9 cellular contexts compared by ENCODE assay signal in genomic region chr1:9629445-9630201, GRCh38. TPM values are rescaled to one million over a fixed set of nuclear protein-coding genes. Genes with fewer than 3 reads are reported as not detected.
DNase-seq lines count a peak whose midpoint lies in the region; ATAC-seq and TF ChIP-seq lines count a peak whose summit lies in the region.
"Had no signal": no experiment of that assay in that cellular context is flagged by ENCODE, and none has a peak within 500 bp of the region (broad histone marks: within the 10 kb centered on the region; RNA-seq: fewer than 3 reads in every experiment).

No MANE protein-coding gene starts in this region.

- H3K36me3 ChIP-seq in GM06990 (ENCODE audit: control insufficient read depth, insufficient read depth, low read length) (no peaks in the 10 kb centered on the region), mucosa of rectum (ENCODE audit: control insufficient read depth in 2 of 2, insufficient read depth in 2 of 2, low read length in 2 of 2) (no peaks in the 10 kb centered on the region), upper lobe of right lung (no peaks in the 10 kb centered on the region), brain microvascular endothelial cell (replicated peaks) (no peaks in the 10 kb centered on the region)

- H3K27ac ChIP-seq in mucosa of rectum (ENCODE audit: low read depth in 2 of 2, low read length in 2 of 2) = peak overlapping the region; percentile 46 to 72
- H3K27ac ChIP-seq in upper lobe of right lung = peak overlapping the region; percentile 71
- no peak overlapping the region for H3K27ac ChIP-seq in brain microvascular endothelial cell
- H3K27ac ChIP-seq: parathyroid adenoma had no signal

- intact Hi-C loops in upper lobe of right lung (cut with DNase I) = loop anchor here (10.0 kb wide), 1 partner anchor 235 kb away; no protein-coding TSS in a partner anchor

- peak; percentile 60 to 65 for ATAC-seq in activated T-cell treated with anti-CD3 and anti-CD28 coated beads, Interleukin-2, amount 50 U/mL, for 72 hours (replicated peaks in 1 of 2)
- peak; percentile 74 for ATAC-seq in upper lobe of right lung
- no peak for ATAC-seq in HG03460 (IDR thresholded peaks at IDR 0.05; ENCODE audit: unreplicated experiment)

- H3K4me3 ChIP-seq in GM06990 (replicated peaks; ENCODE audit: low read depth, low read length) (peak overlapping the region; percentile 63), mucosa of rectum (ENCODE audit: low read length in 2 of 2) (peak overlapping the region in 1 of 2 donors; percentile 71), upper lobe of right lung (peak overlapping the region; percentile 34), brain microvascular endothelial cell (ENCODE audit: low read depth, low read length) (no peak overlapping the region)

- H3K4me1 Mint-ChIP-seq in activated T-cell treated with anti-CD3 and anti-CD28 coated beads, Interleukin-2, amount 50 U/mL, for 72 hours (ENCODE audit: low read depth) = peaks cover 72% of the 10 kb centered on the region

- H3K9me3 Mint-ChIP-seq in activated T-cell treated with anti-CD3 and anti-CD28 coated beads, Interleukin-2, amount 50 U/mL, for 72 hours = no peaks in the 10 kb centered on the region

- peak overlapping the region; percentile 72 for H3K27ac Mint-ChIP-seq in activated T-cell treated with anti-CD3 and anti-CD28 coated beads, Interleukin-2, amount 50 U/mL, for 72 hours

- in situ Hi-C loops in brain microvascular endothelial cell (cut with HindIII; ENCODE audit: low pct_ligation_motif_present, low sequenced_read_pairs) = no loop called here

- H3K9ac ChIP-seq in mucosa of rectum (ENCODE audit: low read depth in 1 of 2, low read length in 2 of 2) = peak overlapping the region; percentile 32 to 43
- H3K9ac ChIP-seq: parathyroid adenoma had no signal

- H3K9me3 ChIP-seq in mucosa of rectum (ENCODE audit: control insufficient read depth in 2 of 2, low read length in 2 of 2) = no peaks in the 10 kb centered on the region
- no peaks in the 10 kb centered on the region for H3K9me3 ChIP-seq in upper lobe of right lung

- TF ChIP-seq CTCF in GM06990 (IDR thresholded peaks at IDR 0.05; ENCODE audit: insufficient read depth, low read length, poor library complexity, severe bottlenecking) (no peak), upper lobe of right lung (IDR thresholded peaks at IDR 0.05) (no peak), brain microvascular endothelial cell (IDR thresholded peaks at IDR 0.05; ENCODE audit: low read depth, low read length, missing control alignments) (no peak)

- peak overlapping the region; percentile 87 to 91 for H3K4me3 Mint-ChIP-seq in activated T-cell treated with anti-CD3 and anti-CD28 coated beads, Interleukin-2, amount 50 U/mL, for 72 hours

- DNase-seq in GM06990 (ENCODE audit: extremely low read depth, insufficient read length) (peak; percentile 89), NOMO-1 treated with dmso at 0.1 percent for 144 hours (lab: John Stamatoyannopoulos, UW; ENCODE audit: unreplicated experiment) (peak; percentile 93), upper lobe of right lung (peak; percentile 87), brain microvascular endothelial cell (no peak), NCI-H510A (lab: John Stamatoyannopoulos, UW) (no peak)
- DNase-seq in activated T-cell treated with anti-CD3 and anti-CD28 coated beads, Interleukin-2, amount 50 U/mL, for 72 hours = peak; percentile 85 to 90

- no peaks in the 10 kb centered on the region for H3K27me3 ChIP-seq in GM06990 (replicated peaks; ENCODE audit: control insufficient read depth, insufficient read depth, low read length)
- no peaks in the 10 kb centered on the region for H3K27me3 ChIP-seq in mucosa of rectum (ENCODE audit: control insufficient read depth in 2 of 2, insufficient read depth in 2 of 2, low read length in 2 of 2)
- H3K27me3 ChIP-seq in upper lobe of right lung = no peaks in the 10 kb centered on the region
- no peaks in the 10 kb centered on the region for H3K27me3 ChIP-seq in brain microvascular endothelial cell (replicated peaks)

- H3K27me3 Mint-ChIP-seq in activated T-cell treated with anti-CD3 and anti-CD28 coated beads, Interleukin-2, amount 50 U/mL, for 72 hours (ENCODE audit: low read depth) = no peaks in the 10 kb centered on the region

- H3K4me1 ChIP-seq in mucosa of rectum (ENCODE audit: control insufficient read depth in 2 of 2, insufficient read depth in 2 of 2, low read length in 2 of 2) (peaks cover 0 to 8% of the 10 kb centered on the region in 2 donors), upper lobe of right lung (no peaks in the 10 kb centered on the region)
- H3K4me1 ChIP-seq: parathyroid adenoma had no signal

- peaks cover 12 to 33% of the 10 kb centered on the region in 2 donors for H3K36me3 Mint-ChIP-seq in activated T-cell treated with anti-CD3 and anti-CD28 coated beads, Interleukin-2, amount 50 U/mL, for 72 hours (ENCODE audit: insufficient read depth in 2 of 2)

RNA-seq across cellular contexts. Expression of gene PIK3CD, which starts 21.9 kb away (rescaled TPM):
- total RNA-seq in activated T-cell treated with anti-CD3 and anti-CD28 coated beads, Interleukin-2, amount 50 U/mL, for 72 hours = 100 to 1,000 TPM; 149 to 162 TPM
- 18.2 TPM for total RNA-seq in upper lobe of right lung

RNA-seq across cellular contexts. Expression of gene TMEM201, which starts 40.9 kb away (rescaled TPM):
- total RNA-seq in activated T-cell treated with anti-CD3 and anti-CD28 coated beads, Interleukin-2, amount 50 U/mL, for 72 hours = 10 to 100 TPM in 1 of 2 donors, 1 to 10 TPM in 1; 9.3 to 14.0 TPM
- total RNA-seq in upper lobe of right lung = 8.5 TPM

Comparison
In these comparisons a context has a peak if more than half of its experiments do, and no peak if none do; other contexts are left out.
1. DNase-seq: peak in GM06990 (single experiment), NOMO-1 treated with dmso at 0.1 percent for 144 hours (single experiment), activated T-cell treated with anti-CD3 and anti-CD28 coated beads, Interleukin-2, amount 50 U/mL, for 72 hours (2 of 2) and upper lobe of right lung (single experiment); none in brain microvascular endothelial cell (single experiment) and NCI-H510A (single experiment).